In genomic region chr12:24709201-24709600, GRCh38 we compare ENCODE assay signal across 21 cellular contexts.
A peak's percentile ranks its signal among the peaks of the same experiment; 100 is the strongest.
DNase-seq lines count a peak whose midpoint lies in the region; ATAC-seq and TF ChIP-seq lines count a peak whose summit lies in the region.
"Had no signal": no experiment of that assay in that cellular context is flagged by ENCODE, and none has a peak within 500 bp of the region (broad histone marks: within the 10 kb centered on the region; RNA-seq: fewer than 3 reads in every experiment).

No MANE protein-coding gene starts in this region.

- H3K4me2 ChIP-seq in smooth muscle cell, result peak overlapping the region; percentile 46

- H3K4me3 Mint-ChIP-seq in activated T-cell treated with anti-CD3 and anti-CD28 coated beads, Interleukin-2, amount 50 U/mL, for 4 hours, result no peak overlapping the region
- no peak overlapping the region for H3K4me3 Mint-ChIP-seq in naive thymus-derived CD4-positive, alpha-beta T cell
- H3K4me3 Mint-ChIP-seq: nephron, T-helper 17 cell had no signal

- no peak overlapping the region for H2AFZ ChIP-seq in smooth muscle cell (ENCODE audit: low read depth)

- intact Hi-C loops in naive thymus-derived CD4-positive, alpha-beta T cell (cut with micrococcal nuclease), result no loop called here

- no peaks in the 10 kb centered on the region for H3K27me3 Mint-ChIP-seq in activated T-cell treated with anti-CD3 and anti-CD28 coated beads, Interleukin-2, amount 50 U/mL, for 4 hours (ENCODE audit: low read depth)
- H3K27me3 Mint-ChIP-seq in naive thymus-derived CD4-positive, alpha-beta T cell, result peaks cover 0 to 4% (median 0%) of the 10 kb centered on the region in 5 donors
- H3K27me3 Mint-ChIP-seq: T-helper 17 cell had no signal

- peak overlapping the region; percentile 83 for H3K27ac ChIP-seq in smooth muscle cell (ENCODE audit: low read depth)
- H3K27ac ChIP-seq in naive thymus-derived CD4-positive, alpha-beta T cell (ENCODE audit: low read depth, low read length), result no peak overlapping the region
- H3K27ac ChIP-seq: coronary artery, thoracic aorta had no signal

- CTCF ChIA-PET in naive thymus-derived CD4-positive, alpha-beta T cell (lab: Charles Lee), result no interaction called here

- H3F3A ChIP-seq in smooth muscle cell (ENCODE audit: low read depth), result peaks cover 37% of the 10 kb centered on the region

- H4K20me1 ChIP-seq in smooth muscle cell (ENCODE audit: low read depth), result no peaks in the 10 kb centered on the region

- H3K9ac ChIP-seq in smooth muscle cell (ENCODE audit: low read depth), result peak overlapping the region; percentile 18

- POLR2A ChIA-PET in naive thymus-derived CD4-positive, alpha-beta T cell (lab: Charles Lee), result no interaction called here

- ATAC-seq in activated T-cell treated with anti-CD3 and anti-CD28 coated beads, Interleukin-2, amount 50 U/mL, for 4 hours, result peak; percentile 58 to 60
- ATAC-seq in naive thymus-derived CD4-positive, alpha-beta T cell, result no peak
- ATAC-seq in HG03159 (IDR thresholded peaks at IDR 0.05; ENCODE audit: unreplicated experiment), result no peak
- ATAC-seq: Right ventricle myocardium inferior, T-helper 17 cell had no signal

- no peaks in the 10 kb centered on the region for H3K36me3 ChIP-seq in smooth muscle cell (ENCODE audit: low read depth)
- H3K36me3 ChIP-seq in naive thymus-derived CD4-positive, alpha-beta T cell (ENCODE audit: control insufficient read depth in 2 of 3, insufficient read depth in 3 of 3, low read length in 3 of 3), result no peaks in the 10 kb centered on the region
- H3K36me3 ChIP-seq: thoracic aorta had no signal

- H3K4me3 ChIP-seq in epithelial cell of esophagus (ENCODE audit: low read length) (no peak overlapping the region), smooth muscle cell (no peak overlapping the region)
- no peak overlapping the region for H3K4me3 ChIP-seq in naive thymus-derived CD4-positive, alpha-beta T cell (ENCODE audit: low read length)
- H3K4me3 ChIP-seq: coronary artery, thoracic aorta had no signal

- H3K36me3 Mint-ChIP-seq in activated T-cell treated with anti-CD3 and anti-CD28 coated beads, Interleukin-2, amount 50 U/mL, for 4 hours (ENCODE audit: insufficient read depth), result no peaks in the 10 kb centered on the region
- no peaks in the 10 kb centered on the region for H3K36me3 Mint-ChIP-seq in naive thymus-derived CD4-positive, alpha-beta T cell

- H3K9me3 ChIP-seq in smooth muscle cell (replicated peaks; ENCODE audit: low read depth), result no peaks in the 10 kb centered on the region
- H3K9me3 ChIP-seq in naive thymus-derived CD4-positive, alpha-beta T cell (ENCODE audit: control insufficient read depth in 2 of 3, low read length in 3 of 3), result no peaks in the 10 kb centered on the region
- H3K9me3 ChIP-seq: Caco-2, thoracic aorta had no signal

- H3K27ac Mint-ChIP-seq in naive thymus-derived CD4-positive, alpha-beta T cell, result no peak overlapping the region
- H3K27ac Mint-ChIP-seq: nephron, T-helper 17 cell had no signal

- H3K27me3 ChIP-seq in smooth muscle cell (ENCODE audit: low read depth), result no peaks in the 10 kb centered on the region
- H3K27me3 ChIP-seq in naive thymus-derived CD4-positive, alpha-beta T cell (ENCODE audit: control insufficient read depth in 2 of 2, insufficient read depth in 2 of 2, low read length in 2 of 2), result no peaks in the 10 kb centered on the region

- DNase-seq in activated T-cell treated with anti-CD3 and anti-CD28 coated beads, Interleukin-2, amount 50 U/mL, for 4 hours, result no peak
- no peak for DNase-seq in activated T-cell treated with anti-CD3 and anti-CD28 coated beads, Interleukin-2, amount 50 U/mL, for 1 hour
- peak; percentile 13 for DNase-seq in NCI-H226
- peak; percentile 42 for DNase-seq in epithelial cell of esophagus (ENCODE audit: low read depth)
- DNase-seq in smooth muscle cell (lab: John Stamatoyannopoulos, UW; ENCODE audit: unreplicated experiment), result no peak
- no peak for DNase-seq in naive thymus-derived CD4-positive, alpha-beta T cell
- no peak for DNase-seq in NK-92 treated with Interleukin-12 subunit alpha and Interleukin-12 subunit beta, amount 100 ng/mL, for 24 hours (lab: John Stamatoyannopoulos, UW)
- DNase-seq: activated CD4-positive, alpha-beta T cell treated with anti-CD3 and anti-CD28 coated beads for 4 hours; activated T-cell treated with anti-CD3 and anti-CD28 coated beads, Interleukin-2, amount 50 U/mL, for 48 hours; Caco-2; GF-D8; NCI-H187 treated with DMSO at 0.1 percent for 48 hours; NCI-H69; retina; stimulated activated CD4-positive, alpha-beta T cell treated with anti-CD3 and anti-CD28 coated beads, Interleukin-2, amount 100 ng/mL, for 24 hours; T-helper 17 cell had no signal

- 2% methylated on average over 2 of the region's 2 CpGs for WGBS in smooth muscle cell (ENCODE audit: low lambda C conversion rate)

- no peaks in the 10 kb centered on the region for H3K79me2 ChIP-seq in smooth muscle cell (ENCODE audit: low read depth)

- H3K4me1 Mint-ChIP-seq in activated T-cell treated with anti-CD3 and anti-CD28 coated beads, Interleukin-2, amount 50 U/mL, for 4 hours (ENCODE audit: low read depth), result peaks cover 13% of the 10 kb centered on the region
- H3K4me1 Mint-ChIP-seq in naive thymus-derived CD4-positive, alpha-beta T cell, result peaks cover 0 to 7% (median 0%) of the 10 kb centered on the region in 7 donors
- H3K4me1 Mint-ChIP-seq: nephron had no signal

- no peaks in the 10 kb centered on the region for H3K4me1 ChIP-seq in smooth muscle cell (ENCODE audit: low read depth)
- no peaks in the 10 kb centered on the region for H3K4me1 ChIP-seq in naive thymus-derived CD4-positive, alpha-beta T cell (ENCODE audit: control insufficient read depth in 2 of 2, insufficient read depth in 2 of 2, low read length in 2 of 2)

- no peaks in the 10 kb centered on the region for H3K9me3 Mint-ChIP-seq in activated T-cell treated with anti-CD3 and anti-CD28 coated beads, Interleukin-2, amount 50 U/mL, for 4 hours
- H3K9me3 Mint-ChIP-seq in naive thymus-derived CD4-positive, alpha-beta T cell, result peaks cover 0 to 5% (median 0%) of the 10 kb centered on the region in 11 donors
- H3K9me3 Mint-ChIP-seq: nephron had no signal

- TF ChIP-seq CTCF in epithelial cell of esophagus (IDR thresholded peaks at IDR 0.05; ENCODE audit: insufficient read depth, low read depth, low read length, missing control alignments), result no peak
- TF ChIP-seq CTCF in smooth muscle cell (IDR thresholded peaks at IDR 0.05; ENCODE audit: borderline replicate concordance, insufficient read depth, poor library complexity, severe bottlenecking), result no peak

Comparison
In these comparisons a context has a peak if more than half of its experiments do, and no peak if none do; other contexts are left out.
1. ATAC-seq: peak in activated T-cell treated with anti-CD3 and anti-CD28 coated beads, Interleukin-2, amount 50 U/mL, for 4 hours (2 of 2); none in naive thymus-derived CD4-positive, alpha-beta T cell (single experiment) and HG03159 (single experiment).
2. DNase-seq: peak in NCI-H226 (single experiment) and epithelial cell of esophagus (single experiment); none in activated T-cell treated with anti-CD3 and anti-CD28 coated beads, Interleukin-2, amount 50 U/mL, for 4 hours (single experiment), activated T-cell treated with anti-CD3 and anti-CD28 coated beads, Interleukin-2, amount 50 U/mL, for 1 hour (single experiment), smooth muscle cell (single experiment), naive thymus-derived CD4-positive, alpha-beta T cell (0 of 9) and NK-92 treated with Interleukin-12 subunit alpha and Interleukin-12 subunit beta, amount 100 ng/mL, for 24 hours (single experiment).